In the genomic region with DNA sequence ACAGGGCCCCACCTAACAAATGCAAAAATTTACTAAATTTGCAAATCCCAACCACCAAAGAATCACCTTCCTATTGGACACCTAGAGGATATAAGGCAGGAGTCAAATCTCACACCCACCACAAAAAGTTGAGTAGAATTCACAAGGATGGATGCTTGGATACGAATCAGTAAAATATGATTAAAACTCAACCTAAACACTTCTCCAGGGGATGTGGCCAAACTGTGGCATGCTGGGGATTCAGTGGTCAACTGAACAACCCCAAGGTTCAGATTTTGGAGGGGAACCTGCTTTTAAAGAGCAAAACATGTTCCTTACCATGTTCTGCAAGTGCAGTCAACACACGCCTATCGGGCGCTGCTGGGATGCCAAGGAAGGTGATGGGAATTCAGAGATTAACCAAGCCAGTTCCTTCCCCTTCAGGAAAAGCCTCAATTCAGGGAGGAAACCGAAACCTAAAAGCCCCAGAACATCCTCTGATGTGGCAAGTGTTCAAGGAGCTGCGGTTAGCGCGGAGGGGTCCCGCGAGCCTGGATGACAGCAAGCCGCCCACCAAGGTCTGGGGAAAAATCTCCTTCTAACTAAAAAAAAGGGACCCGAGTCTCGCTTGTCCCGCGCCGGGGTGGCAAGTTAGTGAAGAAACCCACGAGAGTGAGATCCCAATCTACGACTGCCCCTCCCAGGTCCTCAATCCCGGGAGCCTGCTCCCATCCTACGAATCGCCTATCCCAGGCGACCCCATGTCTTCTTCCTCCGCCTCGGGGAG, we compare ENCODE assay signal across 2 cellular contexts.
TF ChIP-seq lines count a peak whose summit lies in the region.

No MANE protein-coding gene starts in this region.

TF ChIP-seq in SK-N-SH treated with all-trans-retinoic acid at 6 μM for 48 hours, 23 proteins besides CTCF, POLR2A, EP300 and RAD21 (continued from another document):
- TF ChIP-seq, protein P1, sequence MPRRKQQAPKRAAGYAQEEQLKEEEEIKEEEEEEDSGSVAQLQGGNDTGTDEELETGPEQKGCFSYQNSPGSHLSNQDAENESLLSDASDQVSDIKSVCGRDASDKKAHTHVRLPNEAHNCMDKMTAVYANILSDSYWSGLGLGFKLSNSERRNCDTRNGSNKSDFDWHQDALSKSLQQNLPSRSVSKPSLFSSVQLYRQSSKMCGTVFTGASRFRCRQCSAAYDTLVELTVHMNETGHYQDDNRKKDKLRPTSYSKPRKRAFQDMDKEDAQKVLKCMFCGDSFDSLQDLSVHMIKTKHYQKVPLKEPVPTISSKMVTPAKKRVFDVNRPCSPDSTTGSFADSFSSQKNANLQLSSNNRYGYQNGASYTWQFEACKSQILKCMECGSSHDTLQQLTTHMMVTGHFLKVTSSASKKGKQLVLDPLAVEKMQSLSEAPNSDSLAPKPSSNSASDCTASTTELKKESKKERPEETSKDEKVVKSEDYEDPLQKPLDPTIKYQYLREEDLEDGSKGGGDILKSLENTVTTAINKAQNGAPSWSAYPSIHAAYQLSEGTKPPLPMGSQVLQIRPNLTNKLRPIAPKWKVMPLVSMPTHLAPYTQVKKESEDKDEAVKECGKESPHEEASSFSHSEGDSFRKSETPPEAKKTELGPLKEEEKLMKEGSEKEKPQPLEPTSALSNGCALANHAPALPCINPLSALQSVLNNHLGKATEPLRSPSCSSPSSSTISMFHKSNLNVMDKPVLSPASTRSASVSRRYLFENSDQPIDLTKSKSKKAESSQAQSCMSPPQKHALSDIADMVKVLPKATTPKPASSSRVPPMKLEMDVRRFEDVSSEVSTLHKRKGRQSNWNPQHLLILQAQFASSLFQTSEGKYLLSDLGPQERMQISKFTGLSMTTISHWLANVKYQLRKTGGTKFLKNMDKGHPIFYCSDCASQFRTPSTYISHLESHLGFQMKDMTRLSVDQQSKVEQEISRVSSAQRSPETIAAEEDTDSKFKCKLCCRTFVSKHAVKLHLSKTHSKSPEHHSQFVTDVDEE (CRISPR knock-in tag; IDR thresholded peaks at IDR 0.05) = no peak
- TF ChIP-seq, protein P2, sequence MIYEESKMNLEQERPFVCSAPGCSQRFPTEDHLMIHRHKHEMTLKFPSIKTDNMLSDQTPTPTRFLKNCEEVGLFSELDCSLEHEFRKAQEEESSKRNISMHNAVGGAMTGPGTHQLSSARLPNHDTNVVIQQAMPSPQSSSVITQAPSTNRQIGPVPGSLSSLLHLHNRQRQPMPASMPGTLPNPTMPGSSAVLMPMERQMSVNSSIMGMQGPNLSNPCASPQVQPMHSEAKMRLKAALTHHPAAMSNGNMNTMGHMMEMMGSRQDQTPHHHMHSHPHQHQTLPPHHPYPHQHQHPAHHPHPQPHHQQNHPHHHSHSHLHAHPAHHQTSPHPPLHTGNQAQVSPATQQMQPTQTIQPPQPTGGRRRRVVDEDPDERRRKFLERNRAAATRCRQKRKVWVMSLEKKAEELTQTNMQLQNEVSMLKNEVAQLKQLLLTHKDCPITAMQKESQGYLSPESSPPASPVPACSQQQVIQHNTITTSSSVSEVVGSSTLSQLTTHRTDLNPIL (CRISPR knock-in tag; IDR thresholded peaks at IDR 0.05; ENCODE audit: low read depth) = no peak
- TF ChIP-seq ARNTL (CRISPR knock-in tag; IDR thresholded peaks at IDR 0.05; ENCODE audit: borderline replicate concordance, low read depth) = no peak
- no peak for TF ChIP-seq ZFP30 (CRISPR knock-in tag; IDR thresholded peaks at IDR 0.05)
- no peak for TF ChIP-seq SNAI2 (CRISPR knock-in tag; IDR thresholded peaks at IDR 0.05)
- TF ChIP-seq, protein P3, sequence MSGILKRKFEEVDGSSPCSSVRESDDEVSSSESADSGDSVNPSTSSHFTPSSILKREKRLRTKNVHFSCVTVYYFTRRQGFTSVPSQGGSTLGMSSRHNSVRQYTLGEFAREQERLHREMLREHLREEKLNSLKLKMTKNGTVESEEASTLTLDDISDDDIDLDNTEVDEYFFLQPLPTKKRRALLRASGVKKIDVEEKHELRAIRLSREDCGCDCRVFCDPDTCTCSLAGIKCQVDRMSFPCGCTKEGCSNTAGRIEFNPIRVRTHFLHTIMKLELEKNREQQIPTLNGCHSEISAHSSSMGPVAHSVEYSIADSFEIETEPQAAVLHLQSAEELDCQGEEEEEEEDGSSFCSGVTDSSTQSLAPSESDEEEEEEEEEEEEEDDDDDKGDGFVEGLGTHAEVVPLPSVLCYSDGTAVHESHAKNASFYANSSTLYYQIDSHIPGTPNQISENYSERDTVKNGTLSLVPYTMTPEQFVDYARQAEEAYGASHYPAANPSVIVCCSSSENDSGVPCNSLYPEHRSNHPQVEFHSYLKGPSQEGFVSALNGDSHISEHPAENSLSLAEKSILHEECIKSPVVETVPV (CRISPR knock-in tag; IDR thresholded peaks at IDR 0.05) = no peak
- TF ChIP-seq, protein P4, sequence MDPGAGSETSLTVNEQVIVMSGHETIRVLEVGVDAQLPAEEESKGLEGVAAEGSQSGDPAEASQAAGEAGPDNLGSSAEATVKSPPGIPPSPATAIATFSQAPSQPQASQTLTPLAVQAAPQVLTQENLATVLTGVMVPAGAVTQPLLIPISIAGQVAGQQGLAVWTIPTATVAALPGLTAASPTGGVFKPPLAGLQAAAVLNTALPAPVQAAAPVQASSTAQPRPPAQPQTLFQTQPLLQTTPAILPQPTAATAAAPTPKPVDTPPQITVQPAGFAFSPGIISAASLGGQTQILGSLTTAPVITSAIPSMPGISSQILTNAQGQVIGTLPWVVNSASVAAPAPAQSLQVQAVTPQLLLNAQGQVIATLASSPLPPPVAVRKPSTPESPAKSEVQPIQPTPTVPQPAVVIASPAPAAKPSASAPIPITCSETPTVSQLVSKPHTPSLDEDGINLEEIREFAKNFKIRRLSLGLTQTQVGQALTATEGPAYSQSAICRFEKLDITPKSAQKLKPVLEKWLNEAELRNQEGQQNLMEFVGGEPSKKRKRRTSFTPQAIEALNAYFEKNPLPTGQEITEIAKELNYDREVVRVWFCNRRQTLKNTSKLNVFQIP (CRISPR knock-in tag; IDR thresholded peaks at IDR 0.05; ENCODE audit: borderline replicate concordance, low read depth) = no peak
- TF ChIP-seq BACH2 (CRISPR knock-in tag; IDR thresholded peaks at IDR 0.05; ENCODE audit: borderline replicate concordance) = no peak
- no peak for TF ChIP-seq ZNF565 (CRISPR knock-in tag; conservative IDR thresholded peaks at IDR 0.05; ENCODE audit: low read depth)

TF ChIP-seq in HepG2, 621 proteins besides CTCF, POLR2A, EP300 and RAD21 (continues in another document):
- TF ChIP-seq, protein P5, sequence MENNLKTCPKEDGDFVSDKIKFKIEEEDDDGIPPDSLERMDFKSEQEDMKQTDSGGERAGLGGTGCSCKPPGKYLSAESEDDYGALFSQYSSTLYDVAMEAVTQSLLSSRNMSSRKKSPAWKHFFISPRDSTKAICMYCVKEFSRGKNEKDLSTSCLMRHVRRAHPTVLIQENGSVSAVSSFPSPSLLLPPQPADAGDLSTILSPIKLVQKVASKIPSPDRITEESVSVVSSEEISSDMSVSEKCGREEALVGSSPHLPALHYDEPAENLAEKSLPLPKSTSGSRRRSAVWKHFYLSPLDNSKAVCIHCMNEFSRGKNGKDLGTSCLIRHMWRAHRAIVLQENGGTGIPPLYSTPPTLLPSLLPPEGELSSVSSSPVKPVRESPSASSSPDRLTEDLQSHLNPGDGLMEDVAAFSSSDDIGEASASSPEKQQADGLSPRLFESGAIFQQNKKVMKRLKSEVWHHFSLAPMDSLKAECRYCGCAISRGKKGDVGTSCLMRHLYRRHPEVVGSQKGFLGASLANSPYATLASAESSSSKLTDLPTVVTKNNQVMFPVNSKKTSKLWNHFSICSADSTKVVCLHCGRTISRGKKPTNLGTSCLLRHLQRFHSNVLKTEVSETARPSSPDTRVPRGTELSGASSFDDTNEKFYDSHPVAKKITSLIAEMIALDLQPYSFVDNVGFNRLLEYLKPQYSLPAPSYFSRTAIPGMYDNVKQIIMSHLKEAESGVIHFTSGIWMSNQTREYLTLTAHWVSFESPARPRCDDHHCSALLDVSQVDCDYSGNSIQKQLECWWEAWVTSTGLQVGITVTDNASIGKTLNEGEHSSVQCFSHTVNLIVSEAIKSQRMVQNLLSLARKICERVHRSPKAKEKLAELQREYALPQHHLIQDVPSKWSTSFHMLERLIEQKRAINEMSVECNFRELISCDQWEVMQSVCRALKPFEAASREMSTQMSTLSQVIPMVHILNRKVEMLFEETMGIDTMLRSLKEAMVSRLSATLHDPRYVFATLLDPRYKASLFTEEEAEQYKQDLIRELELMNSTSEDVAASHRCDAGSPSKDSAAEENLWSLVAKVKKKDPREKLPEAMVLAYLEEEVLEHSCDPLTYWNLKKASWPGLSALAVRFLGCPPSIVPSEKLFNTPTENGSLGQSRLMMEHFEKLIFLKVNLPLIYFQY (CRISPR knock-in tag; IDR thresholded peaks at IDR 0.05; ENCODE audit: borderline replicate concordance) = no peak
- TF ChIP-seq ZSCAN31 (CRISPR knock-in tag; IDR thresholded peaks at IDR 0.05; ENCODE audit: low read depth) = no peak
- TF ChIP-seq, protein P6, sequence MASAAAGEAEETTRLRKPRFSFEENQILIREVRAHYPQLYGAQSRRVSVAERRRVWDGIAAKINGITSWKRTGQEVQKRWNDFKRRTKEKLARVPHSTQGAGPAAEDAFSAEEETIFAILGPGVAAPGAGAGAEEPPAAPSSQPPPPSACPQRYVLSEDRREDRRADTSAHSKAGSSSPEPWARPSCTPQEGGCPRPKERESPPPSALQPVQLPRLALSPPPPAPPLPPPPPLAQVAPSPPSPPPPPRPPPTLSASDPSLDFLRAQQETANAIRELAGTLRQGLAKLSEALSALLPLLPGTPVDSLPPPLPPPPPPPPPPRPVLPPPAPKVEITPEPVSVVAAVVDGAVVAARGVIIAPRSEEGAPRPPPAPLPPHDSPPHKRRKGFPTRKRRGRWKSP (CRISPR knock-in tag; IDR thresholded peaks at IDR 0.05) = no peak
- TF ChIP-seq NAIF1 (CRISPR knock-in tag; IDR thresholded peaks at IDR 0.05; ENCODE audit: borderline replicate concordance) = 0 out of 2 replicates have a peak, but pooled peaks have one; percentile 51
- TF ChIP-seq, protein P7, sequence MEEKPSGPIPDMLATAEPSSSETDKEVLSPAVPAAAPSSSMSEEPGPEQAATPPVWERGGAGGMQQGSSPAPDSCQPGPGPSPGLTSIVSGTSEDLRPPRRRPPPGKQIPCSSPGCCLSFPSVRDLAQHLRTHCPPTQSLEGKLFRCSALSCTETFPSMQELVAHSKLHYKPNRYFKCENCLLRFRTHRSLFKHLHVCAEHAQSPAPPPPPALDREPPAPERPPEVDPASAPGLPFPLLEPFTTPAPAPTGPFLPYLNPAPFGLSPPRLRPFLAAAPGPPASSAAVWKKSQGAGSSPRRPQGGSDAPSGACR (CRISPR knock-in tag; IDR thresholded peaks at IDR 0.05) = 0 out of 2 replicates have a peak, but pooled peaks have one; percentile 17
- peak; percentile 9 for TF ChIP-seq PTBP1 (IDR thresholded peaks at IDR 0.05; ENCODE audit: low read depth, low read length, poor library complexity, severe bottlenecking)
- no peak for TF ChIP-seq ZNF501 (CRISPR knock-in tag; IDR thresholded peaks at IDR 0.05)
- no peak for TF ChIP-seq KDM6A (CRISPR knock-in tag; IDR thresholded peaks at IDR 0.05; ENCODE audit: low read depth)
- no peak for TF ChIP-seq ISX (CRISPR knock-in tag; conservative IDR thresholded peaks at IDR 0.05)
- no peak for TF ChIP-seq ZNF224 (CRISPR knock-in tag; IDR thresholded peaks at IDR 0.05)
- TF ChIP-seq, protein P8, sequence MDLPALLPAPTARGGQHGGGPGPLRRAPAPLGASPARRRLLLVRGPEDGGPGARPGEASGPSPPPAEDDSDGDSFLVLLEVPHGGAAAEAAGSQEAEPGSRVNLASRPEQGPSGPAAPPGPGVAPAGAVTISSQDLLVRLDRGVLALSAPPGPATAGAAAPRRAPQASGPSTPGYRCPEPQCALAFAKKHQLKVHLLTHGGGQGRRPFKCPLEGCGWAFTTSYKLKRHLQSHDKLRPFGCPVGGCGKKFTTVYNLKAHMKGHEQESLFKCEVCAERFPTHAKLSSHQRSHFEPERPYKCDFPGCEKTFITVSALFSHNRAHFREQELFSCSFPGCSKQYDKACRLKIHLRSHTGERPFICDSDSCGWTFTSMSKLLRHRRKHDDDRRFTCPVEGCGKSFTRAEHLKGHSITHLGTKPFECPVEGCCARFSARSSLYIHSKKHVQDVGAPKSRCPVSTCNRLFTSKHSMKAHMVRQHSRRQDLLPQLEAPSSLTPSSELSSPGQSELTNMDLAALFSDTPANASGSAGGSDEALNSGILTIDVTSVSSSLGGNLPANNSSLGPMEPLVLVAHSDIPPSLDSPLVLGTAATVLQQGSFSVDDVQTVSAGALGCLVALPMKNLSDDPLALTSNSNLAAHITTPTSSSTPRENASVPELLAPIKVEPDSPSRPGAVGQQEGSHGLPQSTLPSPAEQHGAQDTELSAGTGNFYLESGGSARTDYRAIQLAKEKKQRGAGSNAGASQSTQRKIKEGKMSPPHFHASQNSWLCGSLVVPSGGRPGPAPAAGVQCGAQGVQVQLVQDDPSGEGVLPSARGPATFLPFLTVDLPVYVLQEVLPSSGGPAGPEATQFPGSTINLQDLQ (CRISPR knock-in tag; IDR thresholded peaks at IDR 0.05) = 0 out of 2 replicates have a peak, but pooled peaks have one; percentile 52
- TF ChIP-seq ERF (CRISPR knock-in tag; IDR thresholded peaks at IDR 0.05) = no peak
- TF ChIP-seq SAP130 (CRISPR knock-in tag; IDR thresholded peaks at IDR 0.05; ENCODE audit: low read depth) = no peak
- no peak for TF ChIP-seq ZNF260 (CRISPR knock-in tag; IDR thresholded peaks at IDR 0.05; ENCODE audit: borderline replicate concordance, low read depth)
- TF ChIP-seq ZNF484 (CRISPR knock-in tag; IDR thresholded peaks at IDR 0.05; ENCODE audit: borderline replicate concordance, low read depth) = no peak
- TF ChIP-seq, protein P9, sequence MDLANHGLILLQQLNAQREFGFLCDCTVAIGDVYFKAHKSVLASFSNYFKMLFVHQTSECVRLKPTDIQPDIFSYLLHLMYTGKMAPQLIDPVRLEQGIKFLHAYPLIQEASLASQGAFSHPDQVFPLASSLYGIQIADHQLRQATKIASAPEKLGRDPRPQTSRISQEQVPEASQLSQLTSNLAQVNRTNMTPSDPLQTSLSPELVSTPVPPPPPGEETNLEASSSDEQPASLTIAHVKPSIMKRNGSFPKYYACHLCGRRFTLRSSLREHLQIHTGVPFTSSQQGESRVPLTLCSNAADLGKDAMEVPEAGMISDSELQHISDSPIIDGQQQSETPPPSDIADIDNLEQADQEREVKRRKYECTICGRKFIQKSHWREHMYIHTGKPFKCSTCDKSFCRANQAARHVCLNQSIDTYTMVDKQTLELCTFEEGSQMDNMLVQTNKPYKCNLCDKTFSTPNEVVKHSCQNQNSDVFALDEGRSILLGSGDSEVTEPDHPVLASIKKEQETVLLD (CRISPR knock-in tag; IDR thresholded peaks at IDR 0.05; ENCODE audit: low read depth) = no peak
- no peak for TF ChIP-seq SMARCE1 (IDR thresholded peaks at IDR 0.05; ENCODE audit: borderline replicate concordance)
- TF ChIP-seq, protein P10, sequence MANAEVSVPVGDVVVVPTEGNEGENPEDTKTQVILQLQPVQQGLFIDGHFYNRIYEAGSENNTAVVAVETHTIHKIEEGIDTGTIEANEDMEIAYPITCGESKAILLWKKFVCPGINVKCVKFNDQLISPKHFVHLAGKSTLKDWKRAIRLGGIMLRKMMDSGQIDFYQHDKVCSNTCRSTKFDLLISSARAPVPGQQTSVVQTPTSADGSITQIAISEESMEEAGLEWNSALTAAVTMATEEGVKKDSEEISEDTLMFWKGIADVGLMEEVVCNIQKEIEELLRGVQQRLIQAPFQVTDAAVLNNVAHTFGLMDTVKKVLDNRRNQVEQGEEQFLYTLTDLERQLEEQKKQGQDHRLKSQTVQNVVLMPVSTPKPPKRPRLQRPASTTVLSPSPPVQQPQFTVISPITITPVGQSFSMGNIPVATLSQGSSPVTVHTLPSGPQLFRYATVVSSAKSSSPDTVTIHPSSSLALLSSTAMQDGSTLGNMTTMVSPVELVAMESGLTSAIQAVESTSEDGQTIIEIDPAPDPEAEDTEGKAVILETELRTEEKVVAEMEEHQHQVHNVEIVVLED (CRISPR knock-in tag; IDR thresholded peaks at IDR 0.05; ENCODE audit: borderline replicate concordance) = no peak
- 0 out of 2 replicates have a peak, but pooled peaks have one; percentile 16 for TF ChIP-seq KDM4B (CRISPR knock-in tag; IDR thresholded peaks at IDR 0.05)
- TF ChIP-seq CHCHD3 (CRISPR knock-in tag; IDR thresholded peaks at IDR 0.05) = no peak
- TF ChIP-seq ZBTB7A (CRISPR knock-in tag; IDR thresholded peaks at IDR 0.05) = no peak
- TF ChIP-seq ARID2 (CRISPR knock-in tag; IDR thresholded peaks at IDR 0.05; ENCODE audit: borderline replicate concordance) = 0 out of 2 replicates have a peak, but pooled peaks have one; percentile 25
- no peak for TF ChIP-seq ZNF879 (CRISPR knock-in tag; IDR thresholded peaks at IDR 0.05)
- no peak for TF ChIP-seq ZBTB1 (CRISPR knock-in tag; IDR thresholded peaks at IDR 0.05; ENCODE audit: borderline replicate concordance)
